In genomic region chr10:77541247-77541646, GRCh38 we compare ENCODE assay signal across 36 cellular contexts.
"Had no signal": no experiment of that assay in that cellular context is flagged by ENCODE, and none has a peak within 500 bp of the region (broad histone marks: within the 10 kb centered on the region; RNA-seq: fewer than 3 reads in every experiment).

No MANE protein-coding gene starts in this region.

- H3K4me1 Mint-ChIP-seq: activated CD4-positive, alpha-beta T cell treated with anti-CD3 and anti-CD28 coated beads, Interleukin-2, amount 10 ng/mL, durations not matched to agents 24 days and 14 days; activated naive CD8-positive, alpha-beta T cell treated with anti-CD3 and anti-CD28 coated beads for 36 hours; activated T-helper 17 cell treated with anti-CD3 and anti-CD28 coated beads, Interleukin-2, amount 50 U/mL, for 72 hours; T-cell had no signal

- H3K4me3 Mint-ChIP-seq: activated CD4-positive, alpha-beta T cell treated with anti-CD3 and anti-CD28 coated beads, Interleukin-2, amount 10 ng/mL, durations not matched to agents 24 days and 14 days; activated CD8-positive, alpha-beta T cell treated with anti-CD3 and anti-CD28 coated beads for 36 hours; activated naive CD8-positive, alpha-beta T cell treated with anti-CD3 and anti-CD28 coated beads for 36 hours; activated T-cell treated with anti-CD3 and anti-CD28 coated beads, Interleukin-2, amount 50 U/mL, for 72 hours; activated T-helper 17 cell treated with anti-CD3 and anti-CD28 coated beads, Interleukin-2, amount 50 U/mL, for 72 hours; T-cell had no signal

- ATAC-seq: activated CD8-positive, alpha-beta T cell treated with anti-CD3 and anti-CD28 coated beads for 36 hours; activated T-cell treated with anti-CD3 and anti-CD28 coated beads, Interleukin-2, amount 50 U/mL, for 72 hours; activated T-helper 17 cell treated with anti-CD3 and anti-CD28 coated beads, Interleukin-2, amount 50 U/mL, for 72 hours; PC-3; Right ventricle myocardium inferior; SK-N-SH treated with all-trans-retinoic acid at 6 μM for 48 hours; T-cell had no signal

- H3K27me3 ChIP-seq: ascending aorta, cardiac muscle cell, MG63, Peyer's patch had no signal

- H3K4me1 ChIP-seq: Peyer's patch had no signal

- H3K9me3 Mint-ChIP-seq: activated CD4-positive, alpha-beta T cell treated with anti-CD3 and anti-CD28 coated beads, Interleukin-2, amount 10 ng/mL, durations not matched to agents 24 days and 14 days had no signal

- H3K36me3 ChIP-seq: ascending aorta, cardiac muscle cell, Peyer's patch, WERI-Rb-1 had no signal

- H3K4me3 ChIP-seq: ascending aorta, cardiac muscle cell, MG63, Peyer's patch had no signal

- DNase-seq: activated CD4-positive, alpha-beta T cell treated with anti-CD3 and anti-CD28 coated beads for 1 hour; activated CD4-positive, alpha-beta T cell treated with anti-CD3 and anti-CD28 coated beads, Interleukin-2, amount 10 ng/mL, durations not matched to agents 24 days and 14 days; activated CD4-positive, alpha-beta T cell treated with anti-CD3 and anti-CD28 coated beads, Interleukin-2, amount 50 U/mL, for 4 hours; activated CD4-positive, CD25-positive, alpha-beta regulatory T cell; activated CD8-positive, alpha-beta T cell treated with anti-CD3 and anti-CD28 coated beads for 36 hours; activated effector memory CD4-positive, alpha-beta T cell treated with anti-CD3 and anti-CD28 coated beads, Interleukin-2, amount 50 U/mL, for 16 hours; activated naive CD4-positive, alpha-beta T cell; activated naive CD4-positive, alpha-beta T cell treated with anti-CD3 and anti-CD28 coated beads, Interleukin-2, amount 50 U/mL, for 16 hours; activated naive CD8-positive, alpha-beta T cell treated with anti-CD3 and anti-CD28 coated beads for 36 hours; activated T-cell treated with anti-CD3 and anti-CD28 coated beads, Interleukin-2, amount 50 U/mL, for 1 hour; activated T-cell treated with anti-CD3 and anti-CD28 coated beads, Interleukin-2, amount 50 U/mL, for 72 hours; amygdala; Kasumi-1; KBM-7; MG63; MV-4-11; NCI-H1105; NCI-H1417 treated with DMSO at 0.1 percent for 48 hours; NCI-H1930; NCI-H2081 treated with DMSO at 0.1 percent for 48 hours; NCI-H226; NCI-H446 treated with DMSO at 0.1 percent for 48 hours; NCI-H524 treated with DMSO at 0.1 percent for 48 hours; PC-3; Peyer's patch; SIG-M5; T-cell; T-helper 2 cell; T-helper 9 cell; WERI-Rb-1 had no signal

- H3K9me3 ChIP-seq: ascending aorta, Peyer's patch had no signal

- H3K27ac Mint-ChIP-seq: activated CD4-positive, alpha-beta T cell treated with anti-CD3 and anti-CD28 coated beads, Interleukin-2, amount 10 ng/mL, durations not matched to agents 24 days and 14 days; activated CD8-positive, alpha-beta T cell treated with anti-CD3 and anti-CD28 coated beads for 36 hours; activated naive CD8-positive, alpha-beta T cell treated with anti-CD3 and anti-CD28 coated beads for 36 hours; activated T-cell treated with anti-CD3 and anti-CD28 coated beads, Interleukin-2, amount 50 U/mL, for 72 hours; activated T-helper 17 cell treated with anti-CD3 and anti-CD28 coated beads, Interleukin-2, amount 50 U/mL, for 72 hours; T-cell had no signal

- H3K27me3 Mint-ChIP-seq: activated CD8-positive, alpha-beta T cell treated with anti-CD3 and anti-CD28 coated beads for 36 hours; activated T-helper 17 cell treated with anti-CD3 and anti-CD28 coated beads, Interleukin-2, amount 50 U/mL, for 72 hours had no signal

- H3K27ac ChIP-seq: ascending aorta, cardiac muscle cell, Peyer's patch, RWPE1, WERI-Rb-1 had no signal

- H3K36me3 Mint-ChIP-seq: activated naive CD8-positive, alpha-beta T cell treated with anti-CD3 and anti-CD28 coated beads for 36 hours; T-cell had no signal
